In genomic region chr2:28894470-28895188, GRCh38 we compare ENCODE assay signal across 8 cellular contexts. TPM values are rescaled to one million over a fixed set of nuclear protein-coding genes. Genes with fewer than 3 reads are reported as not detected.
DNase-seq lines count a peak whose midpoint lies in the region; ATAC-seq and TF ChIP-seq lines count a peak whose summit lies in the region.

TSS of gene WDR43 (plus strand) at chr2:28894667. CDS start at chr2:28894699, 32 bp downstream.

- H3K36me3 Mint-ChIP-seq in chondrocyte (ENCODE audit: low read depth), result no peaks in the 10 kb centered on the region

- ATAC-seq in HG03439 (IDR thresholded peaks at IDR 0.05; ENCODE audit: unreplicated experiment), result peak; percentile 82

- peak within 1 kb of the TSS; percentile 88 for H3K4me3 Mint-ChIP-seq in chondrocyte (ENCODE audit: unreplicated experiment)

- DNase-seq in AML-193 (lab: John Stamatoyannopoulos, UW), result peak; percentile 95 to 97
- DNase-seq in NCI-H510A treated with DMSO at 0.1 percent for 48 hours (lab: John Stamatoyannopoulos, UW), result peak; percentile 93
- peak; percentile 94 to 96 for DNase-seq in activated CD4-positive, alpha-beta T cell treated with anti-CD3 and anti-CD28 coated beads for 24 hours (ENCODE audit: low read depth in 2 of 2)
- DNase-seq in chondrocyte (ENCODE audit: low spot score), result peak; percentile 100
- peak; percentile 99 for DNase-seq in kidney glomerular epithelial cell (lab: John Stamatoyannopoulos, UW)
- DNase-seq in stimulated activated CD4-positive, alpha-beta T cell treated with anti-CD3 and anti-CD28 coated beads, Interleukin-1b, Interleukin-23, amount 100 ng/mL, for 1 hour (ENCODE audit: low read depth in 2 of 2), result peak; percentile 92 to 94

- H3K4me1 Mint-ChIP-seq in chondrocyte (ENCODE audit: low read depth), result peaks cover 41% of the 10 kb centered on the region

- H3K9me3 Mint-ChIP-seq in chondrocyte (ENCODE audit: low read depth), result no peaks in the 10 kb centered on the region

- TF ChIP-seq CTCF in chondrocyte (IDR thresholded peaks at IDR 0.05), result no peak

- no peaks in the 10 kb centered on the region for H3K27me3 Mint-ChIP-seq in chondrocyte (ENCODE audit: low read depth)

- TF ChIP-seq POLR2A in GM19193 (IDR thresholded peaks at IDR 0.05; ENCODE audit: extremely low read depth, insufficient read depth, insufficient read length), result peak; percentile 91

- H3K27ac Mint-ChIP-seq in chondrocyte (ENCODE audit: unreplicated experiment), result peak within 1 kb of the TSS; percentile 86

RNA-seq across cellular contexts. Expression of gene WDR43, which starts in this region (rescaled TPM):
- 37.6 to 44.0 TPM (median 39.3 TPM) in 3 replicates for total RNA-seq in chondrocyte

Comparison
In these comparisons a context has a peak if more than half of its experiments do, and no peak if none do; other contexts are left out.
1. Peak in every context shown above with its lines: DNase-seq and ATAC-seq.